ENCODE assay signal across 21 cellular contexts in the genomic region with DNA sequence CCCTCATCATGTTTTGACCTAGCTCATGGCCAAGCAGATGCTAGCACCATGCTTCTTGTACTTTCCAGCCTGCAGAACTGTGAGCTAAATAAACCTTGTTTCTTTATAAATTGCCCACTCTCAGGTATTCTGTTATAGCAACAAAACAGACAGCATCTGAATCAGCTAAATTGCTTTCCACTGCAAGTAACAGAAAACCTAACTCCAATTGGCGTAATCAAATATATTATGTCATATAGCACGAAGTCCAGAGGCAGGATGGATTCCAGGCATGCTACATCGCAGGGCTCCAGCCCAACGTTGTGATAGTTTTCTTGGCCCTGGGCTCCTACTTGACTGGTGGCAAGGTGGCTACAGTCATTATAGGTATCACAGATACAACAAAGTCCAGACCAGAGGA.
"Had no signal": no experiment of that assay in that cellular context is flagged by ENCODE, and none has a peak within 500 bp of the region (broad histone marks: within the 10 kb centered on the region; RNA-seq: fewer than 3 reads in every experiment).

No MANE protein-coding gene starts in this region.

- DNase-seq: Kasumi-1, NCI-H1092, NCI-H1436, NCI-H187, NCI-H2029, NCI-H2081 treated with DMSO at 0.1 percent for 48 hours, NCI-H2171, NCI-H446, NCI-H510A, NCI-H524 treated with DMSO at 0.1 percent for 48 hours, NCI-H69, NCI-H774, OCI-M1, Peyer's patch, SHP77 treated with DMSO at 0.1 percent for 48 hours, SJCRH30 had no signal

- H3K4me2 ChIP-seq: KMS-11, PC-9 had no signal

- H3K9ac ChIP-seq: KMS-11 had no signal

- H3K9me3 ChIP-seq: Peyer's patch, SJCRH30 had no signal

- H2AFZ ChIP-seq: PC-9 had no signal

- H3K27me3 ChIP-seq: Peyer's patch, SJCRH30 had no signal

- FAIRE-seq: HepG2 had no signal

- H3K4me3 ChIP-seq: PC-9, Peyer's patch, SJCRH30, SK-N-MC had no signal

- H3K4me1 ChIP-seq: Peyer's patch had no signal

- ATAC-seq: HepG2, Right ventricle myocardium inferior had no signal

- H3K27ac ChIP-seq: KMS-11, PC-9, Peyer's patch, SJCRH30, SK-N-MC had no signal

- H3K36me3 ChIP-seq: Peyer's patch, SJCRH30 had no signal
